8 cellular contexts compared by ENCODE assay signal in the genomic region with DNA sequence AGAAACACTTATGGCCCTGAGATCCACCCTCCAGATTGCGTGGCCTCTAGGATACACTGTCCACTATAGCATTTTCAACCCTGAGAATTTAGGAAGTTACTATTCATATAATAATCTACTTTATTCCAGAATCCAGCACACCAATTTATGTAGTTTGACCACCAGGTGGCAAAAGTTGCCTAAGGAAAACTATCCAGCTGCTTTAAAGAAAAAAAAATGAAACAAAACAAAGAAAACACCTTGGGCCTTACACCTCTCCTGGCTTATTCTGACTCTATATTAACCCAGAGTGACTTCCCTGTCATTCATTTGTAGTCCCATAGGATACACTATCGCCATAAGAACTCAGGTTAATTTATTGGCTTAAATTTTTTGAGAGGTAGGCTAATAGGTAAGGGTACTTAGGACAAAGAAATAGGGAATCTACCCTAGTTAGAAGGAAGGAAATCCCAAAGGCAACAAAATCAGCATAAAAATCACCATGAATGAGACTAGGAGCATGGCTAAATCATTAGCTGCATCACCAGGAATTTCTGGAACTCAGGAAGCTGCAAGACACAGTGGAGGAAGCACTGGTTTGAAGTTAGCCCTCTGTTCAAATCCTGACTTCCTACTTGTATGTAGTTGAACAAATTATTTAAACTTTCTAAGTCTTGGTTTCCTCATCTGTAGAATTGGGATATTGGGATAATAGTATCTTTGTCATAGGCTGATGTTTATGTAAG.
DNase-seq lines count a peak whose midpoint lies in the region; ATAC-seq and TF ChIP-seq lines count a peak whose summit lies in the region.

No MANE protein-coding gene starts in this region.

- H3K4me2 ChIP-seq in SK-N-SH, result no peak overlapping the region

- intact Hi-C loops in ovary (cut with DNase I), result no loop called here

- no peaks in the 10 kb centered on the region for H3K9me2 ChIP-seq in SK-N-SH

- H3K36me3 ChIP-seq in SK-N-SH (replicated peaks in 1 of 2; ENCODE audit: control insufficient read depth in 1 of 2, insufficient read depth in 2 of 2, low read length in 1 of 2) (no peaks in the 10 kb centered on the region), ovary (no peaks in the 10 kb centered on the region)

- H3K4me1 ChIP-seq in SK-N-SH (ENCODE audit: control insufficient read depth in 1 of 2, insufficient read depth in 2 of 2, low read depth in 1 of 2, low read length in 1 of 2), result no peaks in the 10 kb centered on the region
- no peaks in the 10 kb centered on the region for H3K4me1 ChIP-seq in ovary (ENCODE audit: insufficient read depth)

- POLR2A ChIA-PET in SK-N-SH (lab: Yijun Ruan, JAX), result no interaction called here

- H3K9me3 ChIP-seq in SK-N-SH (no peaks in the 10 kb centered on the region), ovary (no peaks in the 10 kb centered on the region)

- H3K79me2 ChIP-seq in SK-N-SH (ENCODE audit: insufficient read depth), result no peaks in the 10 kb centered on the region

- H3K27ac ChIP-seq in SK-N-SH (ENCODE audit: low read depth in 2 of 2, low read length in 1 of 2) (no peak overlapping the region), ovary (no peak overlapping the region)

- TF ChIP-seq CTCF in AG09309 (IDR thresholded peaks at IDR 0.05; ENCODE audit: control insufficient read depth, insufficient read depth, low read depth, low read length, missing control alignments) (peak; percentile 59), SK-N-SH (IDR thresholded peaks at IDR 0.05) (peak; percentile 65), ovary (IDR thresholded peaks at IDR 0.05) (no peak)

- ATAC-seq in HG02623 (IDR thresholded peaks at IDR 0.05; ENCODE audit: unreplicated experiment), result no peak

- TF ChIP-seq RAD21 in SK-N-SH (IDR thresholded peaks at IDR 0.05; ENCODE audit: low read length), result peak; percentile 43; the same call in 1 of the 2 replicates

- no peak for TF ChIP-seq EP300 in SK-N-SH (IDR thresholded peaks at IDR 0.05; ENCODE audit: borderline replicate concordance in 1 of 2, low read depth in 1 of 2, low read length in 1 of 2)
- no peak for TF ChIP-seq EP300 in ovary (IDR thresholded peaks at IDR 0.05)

- TF ChIP-seq POLR2A in ovary (IDR thresholded peaks at IDR 0.05), result no peak

- H3K27me3 ChIP-seq in SK-N-SH (ENCODE audit: insufficient read depth), result no peaks in the 10 kb centered on the region
- H3K27me3 ChIP-seq in ovary, result no peaks in the 10 kb centered on the region

- no peak overlapping the region for H2AFZ ChIP-seq in SK-N-SH (ENCODE audit: low read depth)

- no peak for DNase-seq in AG09309 (ENCODE audit: low read depth)
- DNase-seq in HPDE6-E6E7 (ENCODE audit: extremely low spot score), result peak; percentile 12
- DNase-seq in SK-N-SH, result no peak
- DNase-seq in iPS-NIHi11 (ENCODE audit: low spot score), result peak; percentile 19
- no peak for DNase-seq in ovary
- DNase-seq in mucosa of gallbladder (ENCODE audit: low spot score), result no peak
- no peak for DNase-seq in HK-2 (ENCODE audit: unreplicated experiment)

- 7% methylated on average over 2 of the region's 2 CpGs for WGBS in SK-N-SH (ENCODE audit: low lambda C conversion rate)
- 67 to 72% (median 70%) methylated on average over 2 of the region's 2 CpGs for WGBS in ovary, 3 donors

- no peaks in the 10 kb centered on the region for H3F3A ChIP-seq in SK-N-SH (replicated peaks; ENCODE audit: insufficient read depth)

- H3K4me3 ChIP-seq in AG09309 (ENCODE audit: control insufficient read depth, low read depth, low read length) (no peak overlapping the region), SK-N-SH (ENCODE audit: low read depth in 2 of 2, low read length in 1 of 2) (no peak overlapping the region), ovary (no peak overlapping the region)

- H3K9ac ChIP-seq in SK-N-SH, result no peak overlapping the region

- CTCF ChIA-PET in SK-N-SH (lab: Yijun Ruan, JAX), result interaction anchor here (0.6 to 1.7 kb wide), 4 partner anchors 8 to 1290 kb away, joined by 3 to 5 read pairs (median 3); no protein-coding TSS in a partner anchor

- H4K20me1 ChIP-seq in SK-N-SH (ENCODE audit: insufficient read depth), result no peaks in the 10 kb centered on the region

TF ChIP-seq in SK-N-SH, 30 proteins besides CTCF, POLR2A, EP300 and RAD21:
- no peak for TF ChIP-seq TCF12 (IDR thresholded peaks at IDR 0.05)
- TF ChIP-seq ELF1 (IDR thresholded peaks at IDR 0.05), result no peak
- TF ChIP-seq GATA2 (CRISPR knock-in tag; IDR thresholded peaks at IDR 0.05), result no peak
- TF ChIP-seq, protein P1, sequence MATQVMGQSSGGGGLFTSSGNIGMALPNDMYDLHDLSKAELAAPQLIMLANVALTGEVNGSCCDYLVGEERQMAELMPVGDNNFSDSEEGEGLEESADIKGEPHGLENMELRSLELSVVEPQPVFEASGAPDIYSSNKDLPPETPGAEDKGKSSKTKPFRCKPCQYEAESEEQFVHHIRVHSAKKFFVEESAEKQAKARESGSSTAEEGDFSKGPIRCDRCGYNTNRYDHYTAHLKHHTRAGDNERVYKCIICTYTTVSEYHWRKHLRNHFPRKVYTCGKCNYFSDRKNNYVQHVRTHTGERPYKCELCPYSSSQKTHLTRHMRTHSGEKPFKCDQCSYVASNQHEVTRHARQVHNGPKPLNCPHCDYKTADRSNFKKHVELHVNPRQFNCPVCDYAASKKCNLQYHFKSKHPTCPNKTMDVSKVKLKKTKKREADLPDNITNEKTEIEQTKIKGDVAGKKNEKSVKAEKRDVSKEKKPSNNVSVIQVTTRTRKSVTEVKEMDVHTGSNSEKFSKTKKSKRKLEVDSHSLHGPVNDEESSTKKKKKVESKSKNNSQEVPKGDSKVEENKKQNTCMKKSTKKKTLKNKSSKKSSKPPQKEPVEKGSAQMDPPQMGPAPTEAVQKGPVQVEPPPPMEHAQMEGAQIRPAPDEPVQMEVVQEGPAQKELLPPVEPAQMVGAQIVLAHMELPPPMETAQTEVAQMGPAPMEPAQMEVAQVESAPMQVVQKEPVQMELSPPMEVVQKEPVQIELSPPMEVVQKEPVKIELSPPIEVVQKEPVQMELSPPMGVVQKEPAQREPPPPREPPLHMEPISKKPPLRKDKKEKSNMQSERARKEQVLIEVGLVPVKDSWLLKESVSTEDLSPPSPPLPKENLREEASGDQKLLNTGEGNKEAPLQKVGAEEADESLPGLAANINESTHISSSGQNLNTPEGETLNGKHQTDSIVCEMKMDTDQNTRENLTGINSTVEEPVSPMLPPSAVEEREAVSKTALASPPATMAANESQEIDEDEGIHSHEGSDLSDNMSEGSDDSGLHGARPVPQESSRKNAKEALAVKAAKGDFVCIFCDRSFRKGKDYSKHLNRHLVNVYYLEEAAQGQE (IDR thresholded peaks at IDR 0.05; ENCODE audit: low read depth, low read length), result no peak
- TF ChIP-seq RCOR1 (IDR thresholded peaks at IDR 0.05; ENCODE audit: low read length), result no peak
- no peak; the same call in 1 of the 2 replicates for TF ChIP-seq SMC3 (IDR thresholded peaks at IDR 0.05; ENCODE audit: low read depth, low read length)
- TF ChIP-seq, protein P2, sequence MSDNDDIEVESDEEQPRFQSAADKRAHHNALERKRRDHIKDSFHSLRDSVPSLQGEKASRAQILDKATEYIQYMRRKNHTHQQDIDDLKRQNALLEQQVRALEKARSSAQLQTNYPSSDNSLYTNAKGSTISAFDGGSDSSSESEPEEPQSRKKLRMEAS (IDR thresholded peaks at IDR 0.05; ENCODE audit: low read depth), result no peak
- no peak for TF ChIP-seq MEF2A (IDR thresholded peaks at IDR 0.05; ENCODE audit: borderline replicate concordance, low read depth)
- TF ChIP-seq TEAD4 (IDR thresholded peaks at IDR 0.05; ENCODE audit: borderline replicate concordance, insufficient read depth), result no peak
- TF ChIP-seq MXI1 (IDR thresholded peaks at IDR 0.05; ENCODE audit: low read depth, low read length), result no peak
- no peak for TF ChIP-seq RFX5 (IDR thresholded peaks at IDR 0.05; ENCODE audit: low read length)
- TF ChIP-seq NRF1 (IDR thresholded peaks at IDR 0.05; ENCODE audit: low read depth, low read length), result no peak
- TF ChIP-seq, protein P3, sequence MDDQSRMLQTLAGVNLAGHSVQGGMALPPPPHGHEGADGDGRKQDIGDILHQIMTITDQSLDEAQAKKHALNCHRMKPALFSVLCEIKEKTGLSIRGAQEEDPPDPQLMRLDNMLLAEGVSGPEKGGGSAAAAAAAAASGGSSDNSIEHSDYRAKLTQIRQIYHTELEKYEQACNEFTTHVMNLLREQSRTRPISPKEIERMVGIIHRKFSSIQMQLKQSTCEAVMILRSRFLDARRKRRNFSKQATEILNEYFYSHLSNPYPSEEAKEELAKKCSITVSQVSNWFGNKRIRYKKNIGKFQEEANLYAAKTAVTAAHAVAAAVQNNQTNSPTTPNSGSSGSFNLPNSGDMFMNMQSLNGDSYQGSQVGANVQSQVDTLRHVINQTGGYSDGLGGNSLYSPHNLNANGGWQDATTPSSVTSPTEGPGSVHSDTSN (IDR thresholded peaks at IDR 0.05), result no peak
- TF ChIP-seq, protein P4, sequence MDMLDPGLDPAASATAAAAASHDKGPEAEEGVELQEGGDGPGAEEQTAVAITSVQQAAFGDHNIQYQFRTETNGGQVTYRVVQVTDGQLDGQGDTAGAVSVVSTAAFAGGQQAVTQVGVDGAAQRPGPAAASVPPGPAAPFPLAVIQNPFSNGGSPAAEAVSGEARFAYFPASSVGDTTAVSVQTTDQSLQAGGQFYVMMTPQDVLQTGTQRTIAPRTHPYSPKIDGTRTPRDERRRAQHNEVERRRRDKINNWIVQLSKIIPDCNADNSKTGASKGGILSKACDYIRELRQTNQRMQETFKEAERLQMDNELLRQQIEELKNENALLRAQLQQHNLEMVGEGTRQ (IDR thresholded peaks at IDR 0.05; ENCODE audit: borderline replicate concordance, low read depth, low read length), result no peak

Comparison
In these comparisons a context has a peak if more than half of its experiments do, and no peak if none do; other contexts are left out.
1. DNase-seq: peak in HPDE6-E6E7 (single experiment) and iPS-NIHi11 (single experiment); none in AG09309 (single experiment), SK-N-SH (single experiment), ovary (0 of 5), mucosa of gallbladder (single experiment) and HK-2 (single experiment).
2. CTCF ChIP-seq: peak in AG09309 (single experiment) and SK-N-SH (single experiment); none in ovary (0 of 3).